In genomic region chr1:221069178-221069903, GRCh38 we compare ENCODE assay signal across 1 cellular context.
TF ChIP-seq lines count a peak whose summit lies in the region.

No MANE protein-coding gene starts in this region.

TF ChIP-seq in GM12878, 131 proteins besides CTCF, POLR2A, EP300 and RAD21 (continued from another document):
- TF ChIP-seq ZNF592 (IDR thresholded peaks at IDR 0.05) (no peak), HCFC1 (IDR thresholded peaks at IDR 0.05; ENCODE audit: low read length) (0 out of 2 replicates have a peak, but pooled peaks have one; percentile 14), LARP7 (IDR thresholded peaks at IDR 0.05) (no peak), KAT2A (conservative IDR thresholded peaks at IDR 0.05; ENCODE audit: control insufficient read depth, low read depth, low read length) (no peak), ZZZ3 (IDR thresholded peaks at IDR 0.05; ENCODE audit: control insufficient read depth, insufficient read length, low read depth) (no peak), CREB1 (IDR thresholded peaks at IDR 0.05; ENCODE audit: low read depth) (no peak), ZBED1 (IDR thresholded peaks at IDR 0.05; ENCODE audit: borderline replicate concordance) (peak; percentile 89; the same call in 1 of the 2 replicates), CBFB (IDR thresholded peaks at IDR 0.05; ENCODE audit: low read depth) (peak; percentile 89; the same call in 1 of the 2 replicates), ZNF24 (IDR thresholded peaks at IDR 0.05) (0 out of 2 replicates have a peak, but pooled peaks have one; percentile 60), BACH1 (IDR thresholded peaks at IDR 0.05; ENCODE audit: borderline replicate concordance) (peak; percentile 91), BCL11A (IDR thresholded peaks at IDR 0.05; ENCODE audit: low read depth, low read length) (peak; percentile 79), IKZF1 (conservative IDR thresholded peaks at IDR 0.05) (peak; percentile 99), HSF1 (IDR thresholded peaks at IDR 0.05; ENCODE audit: low read depth, low read length) (no peak), PAX5 (IDR thresholded peaks at IDR 0.05; ENCODE audit: borderline replicate concordance, low read depth, low read length) (peak; percentile 98), E2F8 (IDR thresholded peaks at IDR 0.05; ENCODE audit: low read depth, partially characterized antibody) (no peak), MTA3 (IDR thresholded peaks at IDR 0.05; ENCODE audit: borderline replicate concordance, low read length) (peak; percentile 84; the same call in 1 of the 2 replicates), FOXM1 (IDR thresholded peaks at IDR 0.05; ENCODE audit: low read depth, low read length) (peak; percentile 98)
